ENCODE assay signal across 24 cellular contexts in genomic region chr9:113395000-113395861, GRCh38. TPM values are rescaled to one million over a fixed set of nuclear protein-coding genes. Genes with fewer than 3 reads are reported as not detected.
DNase-seq lines count a peak whose midpoint lies in the region; ATAC-seq and TF ChIP-seq lines count a peak whose summit lies in the region.
"Had no signal": no experiment of that assay in that cellular context is flagged by ENCODE, and none has a peak within 500 bp of the region (broad histone marks: within the 10 kb centered on the region; RNA-seq: fewer than 3 reads in every experiment).

No MANE protein-coding gene starts in this region.

- H3K27me3 Mint-ChIP-seq in endothelial cell (ENCODE audit: unreplicated experiment), result peaks cover 8% of the 10 kb centered on the region

- intact Hi-C loops in mucosa of descending colon (cut with DNase I, micrococcal nuclease) (no loop called here), aorta (cut with DNase I) (no loop called here)

- TF ChIP-seq EP300 in upper lobe of left lung (IDR thresholded peaks at IDR 0.05), result no peak

- TF ChIP-seq POLR2A in upper lobe of left lung (IDR thresholded peaks at IDR 0.05), result no peak

- H3K4me1 ChIP-seq in mucosa of descending colon (ENCODE audit: low read depth), result peaks cover 25% of the 10 kb centered on the region
- peaks cover 11 to 13% (median 11%) of the 10 kb centered on the region in 4 donors for H3K4me1 ChIP-seq in upper lobe of left lung
- no peaks in the 10 kb centered on the region for H3K4me1 ChIP-seq in aorta (ENCODE audit: control insufficient read depth in 1 of 2, insufficient read depth in 2 of 2, low read length in 2 of 2)
- H3K4me1 ChIP-seq: BE2C had no signal

- H3K27ac ChIP-seq in upper lobe of left lung (no peak overlapping the region), aorta (ENCODE audit: low read depth in 1 of 2, low read length in 2 of 2) (no peak overlapping the region)
- H3K27ac ChIP-seq: KMS-11, RWPE1 had no signal

- 97% methylated on average over 9 of the region's 9 CpGs for WGBS in upper lobe of left lung, 2 donors
- 96 to 97% methylated on average over 9 of the region's 9 CpGs for WGBS in aorta, 2 donors

- H3K4me3 ChIP-seq in mucosa of descending colon, result no peak overlapping the region
- H3K4me3 ChIP-seq in upper lobe of left lung, result no peak overlapping the region
- H3K4me3 ChIP-seq in aorta (ENCODE audit: low read length in 2 of 2), result no peak overlapping the region

- H3K9me3 ChIP-seq in mucosa of descending colon, result no peaks in the 10 kb centered on the region
- H3K9me3 ChIP-seq in upper lobe of left lung, result no peaks in the 10 kb centered on the region
- no peaks in the 10 kb centered on the region for H3K9me3 ChIP-seq in aorta (ENCODE audit: control insufficient read depth, low read length)
- H3K9me3 ChIP-seq: BE2C had no signal

- H3K9me3 Mint-ChIP-seq in endothelial cell (ENCODE audit: unreplicated experiment), result no peaks in the 10 kb centered on the region
- H3K9me3 Mint-ChIP-seq: CD8-positive, alpha-beta memory T cell had no signal

- peaks cover 7% of the 10 kb centered on the region for H3K36me3 ChIP-seq in mucosa of descending colon (ENCODE audit: low read depth)
- H3K36me3 ChIP-seq in upper lobe of left lung, result peaks cover 7 to 42% (median 24%) of the 10 kb centered on the region in 4 donors
- H3K36me3 ChIP-seq in aorta (ENCODE audit: control insufficient read depth in 1 of 2, insufficient read depth in 2 of 2, low read length in 1 of 2), result no peaks in the 10 kb centered on the region
- H3K36me3 ChIP-seq: BE2C had no signal

- ATAC-seq in left lobe of liver, result peak; percentile 69
- ATAC-seq in mucosa of descending colon, result peak; percentile 67
- no peak for ATAC-seq in upper lobe of left lung (ENCODE audit: low FRiP score in 2 of 2)
- no peak for ATAC-seq in aorta (ENCODE audit: low FRiP score)
- ATAC-seq: Panc1 had no signal

- DNase-seq in HuH-7.5 (ENCODE audit: low spot score) (peak; percentile 62), left lobe of liver (ENCODE audit: low spot score) (peak; percentile 83), mucosa of descending colon (no peak), upper lobe of left lung (no peak), endothelial cell (ENCODE audit: low spot score) (no peak), aorta (no peak)
- DNase-seq: 8988T; ACHN; BE2C; CD8-positive, alpha-beta memory T cell; DMS 273 treated with DMSO at 0.1 percent for 48 hours; DND-41; IMR-90; MM.1S; NCI-H2029; NCI-H446; NCI-H524 treated with DMSO at 0.1 percent for 48 hours; NCI-H774; SHP77 had no signal

- peaks cover 13% of the 10 kb centered on the region for H3K4me1 Mint-ChIP-seq in endothelial cell (ENCODE audit: unreplicated experiment)

- peaks cover 12% of the 10 kb centered on the region for H3K36me3 Mint-ChIP-seq in endothelial cell (ENCODE audit: low read depth, unreplicated experiment)

- H3K27ac Mint-ChIP-seq in endothelial cell (ENCODE audit: unreplicated experiment), result no peak overlapping the region

- TF ChIP-seq CTCF in mucosa of descending colon (IDR thresholded peaks at IDR 0.05), result no peak
- TF ChIP-seq CTCF in upper lobe of left lung (IDR thresholded peaks at IDR 0.05), result no peak
- TF ChIP-seq CTCF in endothelial cell (IDR thresholded peaks at IDR 0.05; ENCODE audit: unreplicated experiment), result no peak

- H3K4me3 Mint-ChIP-seq in endothelial cell (ENCODE audit: unreplicated experiment), result no peak overlapping the region
- H3K4me3 Mint-ChIP-seq: CD14-positive monocyte had no signal

- H3K27me3 ChIP-seq in upper lobe of left lung (no peaks in the 10 kb centered on the region), aorta (ENCODE audit: control insufficient read depth in 1 of 2, insufficient read depth in 2 of 2, low read length in 1 of 2) (no peaks in the 10 kb centered on the region)
- H3K27me3 ChIP-seq: BE2C had no signal

RNA-seq across cellular contexts. Expression of gene ALAD, which starts 5.9 kb away (rescaled TPM):
- total RNA-seq in left lobe of liver, result 152 TPM
- total RNA-seq in mucosa of descending colon, result 10 to 100 TPM; 51.2 to 82.4 (median 56.3) TPM
- total RNA-seq in upper lobe of left lung, result 10 to 100 TPM; 30.6 to 48.2 (median 38.2) TPM
- 19.3 TPM for total RNA-seq in endothelial cell (ENCODE audit: unreplicated experiment)
- 10 to 100 TPM; 26.3 to 40.8 TPM for total RNA-seq in aorta
- polyA plus RNA-seq in aorta, result 10 to 100 TPM; 42.9 to 54.6 TPM

RNA-seq across cellular contexts. Expression of gene POLE3, which starts 15.2 kb away (rescaled TPM):
- total RNA-seq in left lobe of liver (14.3 TPM), mucosa of descending colon (10 to 100 TPM; 22.2 to 31.0 (median 28.6) TPM), upper lobe of left lung (10 to 100 TPM in 4 of 6 donors, 1 to 10 TPM in 2; 6.4 to 37.1 (median 28.4) TPM), endothelial cell (ENCODE audit: unreplicated experiment) (28.7 TPM), aorta (10 to 100 TPM; 23.1 to 25.2 TPM)
- 10 to 100 TPM; 26.1 to 35.2 TPM for polyA plus RNA-seq in aorta

RNA-seq across cellular contexts. Expression of gene C9orf43, which starts 15.3 kb away (rescaled TPM):
- total RNA-seq in left lobe of liver (0.96 TPM), mucosa of descending colon (under 1 TPM in 2 of 3 donors, not detected in 1; 0.20 to 0.55 TPM), upper lobe of left lung (1 to 10 TPM in 2 of 6 donors, under 1 TPM in 4; 0.23 to 3.1 (median 0.43) TPM), endothelial cell (ENCODE audit: unreplicated experiment) (0.92 TPM), aorta (under 1 TPM in 1 of 2 donors, not detected in 1; 0.18 TPM)
- not detected for polyA plus RNA-seq in aorta
- polyA plus RNA-seq: CD14-positive monocyte had no signal

RNA-seq across cellular contexts. Expression of gene HDHD3, which starts 18.4 kb away (rescaled TPM):
- total RNA-seq in left lobe of liver (76.9 TPM), mucosa of descending colon (100 to 1,000 TPM in 2 of 3 donors, 10 to 100 TPM in 1; 75.7 to 148 (median 115) TPM), upper lobe of left lung (10 to 100 TPM; 12.0 to 25.8 (median 19.6) TPM), endothelial cell (ENCODE audit: unreplicated experiment) (8.4 TPM), aorta (10 to 100 TPM in 1 of 2 donors, 1 to 10 TPM in 1; 8.2 to 13.5 TPM)
- 10 to 100 TPM; 21.7 to 23.7 TPM for polyA plus RNA-seq in aorta

RNA-seq across cellular contexts. Expression of gene BSPRY, which starts 45.9 kb away (rescaled TPM):
- 0.33 TPM for total RNA-seq in left lobe of liver
- 10 to 100 TPM in 2 of 3 donors, 1 to 10 TPM in 1; 7.4 to 45.0 (median 26.7) TPM for total RNA-seq in mucosa of descending colon
- total RNA-seq in upper lobe of left lung, result 10 to 100 TPM in 3 of 6 donors, 1 to 10 TPM in 3; 5.2 to 21.1 (median 12.7) TPM
- 0.15 TPM for total RNA-seq in endothelial cell (ENCODE audit: unreplicated experiment)
- under 1 TPM; 0.19 to 0.48 TPM for total RNA-seq in aorta
- polyA plus RNA-seq in aorta, result 1 to 10 TPM in 1 of 2 donors, under 1 TPM in 1; 0.18 to 2.6 TPM
- total RNA-seq: IMR-90, SK-MEL-5 had no signal
- polyA plus RNA-seq: IMR-90 had no signal

Comparison
In these comparisons a context has a peak if more than half of its experiments do, and no peak if none do; other contexts are left out.
1. DNase-seq: peak in HuH-7.5 (single experiment) and left lobe of liver (single experiment); none in mucosa of descending colon (0 of 3), upper lobe of left lung (0 of 2), endothelial cell (single experiment) and aorta (0 of 2).
2. ATAC-seq: peak in left lobe of liver (single experiment) and mucosa of descending colon (single experiment); none in upper lobe of left lung (0 of 2) and aorta (single experiment).